Comparison of ENCODE assay signal across 7 cellular contexts in genomic region chr3:139937674-139938279, GRCh38. TPM values are rescaled to one million over a fixed set of nuclear protein-coding genes. Genes with fewer than 3 reads are reported as not detected.
DNase-seq lines count a peak whose midpoint lies in the region; ATAC-seq and TF ChIP-seq lines count a peak whose summit lies in the region.

No MANE protein-coding gene starts in this region.

- no peak for ATAC-seq in HG03342 (IDR thresholded peaks at IDR 0.05; ENCODE audit: unreplicated experiment)

- 6 to 10% methylated on average over 8 of the region's 8 CpGs for whole genome bisulfite sequencing in esophagus squamous epithelium, 2 donors

- no peak overlapping the region for H3K4me3 ChIP-seq in esophagus squamous epithelium

- peaks cover 13 to 25% (median 14%) of the 10 kb centered on the region in 3 donors for H3K4me1 ChIP-seq in esophagus squamous epithelium

- H3K9me3 ChIP-seq in esophagus squamous epithelium, result no peaks in the 10 kb centered on the region

- intact Hi-C loops in esophagus squamous epithelium (cut with DNase I), result no loop called here

- DNase-seq in ELR (ENCODE audit: low read depth), result peak; percentile 44
- DNase-seq in KG1 (lab: John Stamatoyannopoulos, UW), result peak; percentile 5
- peak; percentile 55 for DNase-seq in RKO (ENCODE audit: low spot score)
- no peak for DNase-seq in esophagus squamous epithelium (lab: John Stamatoyannopoulos, UW)
- peak; percentile 14 for DNase-seq in occipital lobe (lab: John Stamatoyannopoulos, UW)
- no peak for DNase-seq in GDM1 (lab: John Stamatoyannopoulos, UW)

- H3K27me3 ChIP-seq in esophagus squamous epithelium, result peaks cover 0 to 69% (median 4%) of the 10 kb centered on the region in 4 donors

- TF ChIP-seq CTCF in esophagus squamous epithelium (IDR thresholded peaks at IDR 0.05), result peak in 5 of 6 experiments; percentile 43 to 65 (median 55)

- H3K36me3 ChIP-seq in esophagus squamous epithelium, result no peaks in the 10 kb centered on the region

- no peak for TF ChIP-seq POLR2A in esophagus squamous epithelium (IDR thresholded peaks at IDR 0.05)

- H3K27ac ChIP-seq in esophagus squamous epithelium, result no peak overlapping the region

RNA-seq across cellular contexts. Expression of gene CLSTN2, which starts 2.8 kb away (rescaled TPM):
- 1 to 10 TPM in 3 of 4 donors, under 1 TPM in 1; 0.53 to 5.0 (median 3.1) TPM for total RNA-seq in esophagus squamous epithelium
- total RNA-seq in occipital lobe, result 10.3 TPM

Comparison
In these comparisons a context has a peak if more than half of its experiments do, and no peak if none do; other contexts are left out.
1. DNase-seq: peak in ELR (single experiment), KG1 (single experiment), RKO (single experiment) and occipital lobe (single experiment); none in esophagus squamous epithelium (single experiment) and GDM1 (single experiment).